12 cellular contexts compared by ENCODE assay signal in the genomic region with DNA sequence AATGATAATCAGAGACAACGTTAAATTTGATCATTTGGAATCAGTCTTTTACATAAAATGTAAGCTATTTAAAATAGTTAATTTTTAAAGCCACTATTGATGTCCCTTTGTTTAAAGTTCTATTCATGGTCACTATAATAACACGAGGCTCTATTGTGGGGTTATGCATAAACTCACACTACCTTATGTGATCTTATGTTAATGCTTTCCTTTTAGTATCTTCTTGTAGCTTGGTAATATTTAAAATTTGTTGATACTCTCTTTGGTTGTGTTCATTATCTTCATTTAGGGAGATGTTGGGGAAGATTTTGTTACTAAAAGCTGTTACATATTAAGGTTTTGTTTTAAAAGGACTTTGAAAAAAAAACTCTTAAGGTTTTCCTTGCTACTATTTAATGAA. TPM values are rescaled to one million over a fixed set of nuclear protein-coding genes. Genes with fewer than 3 reads are reported as not detected.
DNase-seq lines count a peak whose midpoint lies in the region; ATAC-seq, FAIRE-seq and TF ChIP-seq lines count a peak whose summit lies in the region.
"Had no signal": no experiment of that assay in that cellular context is flagged by ENCODE, and none has a peak within 500 bp of the region (broad histone marks: within the 10 kb centered on the region; RNA-seq: fewer than 3 reads in every experiment).

No MANE protein-coding gene starts in this region.

- H3K27ac ChIP-seq in VCaP (peak overlapping the region; percentile 67; the same call in 1 of the 2 replicates), keratinocyte (ENCODE audit: control insufficient read depth, insufficient read depth, low read length) (no peak overlapping the region), temporal lobe (ENCODE audit: low read depth, low read length) (peak overlapping the region; percentile 89), aorta (ENCODE audit: low read depth in 1 of 2, low read length in 2 of 2) (no peak overlapping the region)
- H3K27ac ChIP-seq: BLaER1 treated with 17β-estradiol and CSF1 and Interleukin-3, amounts not matched to agents 10 nM and 100 nM; body of pancreas had no signal

- peak overlapping the region; percentile 95 for H3K4me2 ChIP-seq in keratinocyte (ENCODE audit: control insufficient read depth, extremely low read depth, insufficient read depth, low read depth, low read length)

- no peak for DNase-seq in activated T-cell treated with anti-CD3 and anti-CD28 coated beads, Interleukin-2, amount 50 U/mL, for 4 hours
- DNase-seq in activated T-cell treated with anti-CD3 and anti-CD28 coated beads for 4 hours, result no peak
- no peak for DNase-seq in keratinocyte (ENCODE audit: low read depth, low spot score)
- DNase-seq in stimulated activated CD4-positive, alpha-beta T cell treated with anti-CD3 and anti-CD28 coated beads, Interleukin-1b, Interleukin-23, amount 100 ng/mL, for 48 hours, result no peak
- DNase-seq in aorta, result no peak
- DNase-seq: body of pancreas, HCEC 1CT had no signal

- TF ChIP-seq CTCF in VCaP (conservative IDR thresholded peaks at IDR 0.05), result no peak
- no peak for TF ChIP-seq CTCF in keratinocyte (optimal IDR thresholded peaks at IDR 0.05 in 1 of 3, IDR thresholded peaks at IDR 0.05 in 1 of 3, conservative IDR thresholded peaks at IDR 0.05 in 1 of 3; ENCODE audit: extremely low read depth in 1 of 3, insufficient read depth in 2 of 3, low read length in 3 of 3)

- H3K27me3 Mint-ChIP-seq in activated T-cell treated with anti-CD3 and anti-CD28 coated beads, Interleukin-2, amount 50 U/mL, for 4 hours (ENCODE audit: low read depth), result no peaks in the 10 kb centered on the region

- no peaks in the 10 kb centered on the region for H3K9me3 Mint-ChIP-seq in activated T-cell treated with anti-CD3 and anti-CD28 coated beads, Interleukin-2, amount 50 U/mL, for 4 hours

- dilution Hi-C loops in keratinocyte (cut with MboI; ENCODE audit: extremely low pct_ligation_motif_present, low sequenced_read_pairs), result no loop called here

- H4K20me1 ChIP-seq in keratinocyte (ENCODE audit: control insufficient read depth, extremely low read depth, insufficient read depth, low read length), result peaks cover 4% of the 10 kb centered on the region

- no peaks in the 10 kb centered on the region for H3K27me3 ChIP-seq in keratinocyte (ENCODE audit: control insufficient read depth, extremely low read depth, insufficient read depth, low read length)
- H3K27me3 ChIP-seq in aorta (ENCODE audit: control insufficient read depth in 1 of 2, insufficient read depth in 2 of 2, low read length in 1 of 2), result no peaks in the 10 kb centered on the region
- H3K27me3 ChIP-seq: BLaER1 treated with 17β-estradiol and CSF1 and Interleukin-3, amounts not matched to agents 10 nM and 100 nM; body of pancreas had no signal

- H3K9ac ChIP-seq in keratinocyte (ENCODE audit: control insufficient read depth, extremely low read depth, insufficient read depth, low read length), result no peak overlapping the region
- H3K9ac ChIP-seq: BLaER1 treated with 17β-estradiol and CSF1 and Interleukin-3, amounts not matched to agents 10 nM and 100 nM had no signal

- H3K4me1 Mint-ChIP-seq in activated T-cell treated with anti-CD3 and anti-CD28 coated beads, Interleukin-2, amount 50 U/mL, for 4 hours (ENCODE audit: low read depth), result peaks cover 55% of the 10 kb centered on the region

- peaks cover 15% of the 10 kb centered on the region for H3K4me1 ChIP-seq in keratinocyte (ENCODE audit: control insufficient read depth, extremely low read depth, insufficient read depth, low read length)
- H3K4me1 ChIP-seq in aorta (ENCODE audit: control insufficient read depth in 1 of 2, insufficient read depth in 2 of 2, low read length in 2 of 2), result peaks cover 3 to 11% of the 10 kb centered on the region in 2 donors

- no peak overlapping the region for H3K4me3 ChIP-seq in keratinocyte (ENCODE audit: control insufficient read depth in 2 of 3, extremely low read depth in 1 of 3, insufficient read depth in 2 of 3, low read depth in 1 of 3, low read length in 3 of 3)
- H3K4me3 ChIP-seq in aorta (ENCODE audit: low read length in 2 of 2), result no peak overlapping the region
- H3K4me3 ChIP-seq: BLaER1 treated with 17β-estradiol and CSF1 and Interleukin-3, amounts not matched to agents 10 nM and 100 nM; body of pancreas had no signal

- H3K36me3 ChIP-seq in keratinocyte (ENCODE audit: control insufficient read depth in 2 of 2, extremely low read depth in 1 of 2, insufficient read depth in 2 of 2, low read length in 2 of 2), result no peaks in the 10 kb centered on the region
- H3K36me3 ChIP-seq in aorta (ENCODE audit: control insufficient read depth in 1 of 2, insufficient read depth in 2 of 2, low read length in 1 of 2), result no peaks in the 10 kb centered on the region

- FAIRE-seq in keratinocyte (lab: Jason Lieb, UNC), result no peak

- H3K9me1 ChIP-seq in keratinocyte (ENCODE audit: control insufficient read depth, extremely low read depth, insufficient read depth, low read length), result no peaks in the 10 kb centered on the region

- no peaks in the 10 kb centered on the region for H3K9me3 ChIP-seq in keratinocyte (ENCODE audit: control insufficient read depth, low read depth, low read length)
- H3K9me3 ChIP-seq in aorta (ENCODE audit: control insufficient read depth, low read length), result no peaks in the 10 kb centered on the region
- H3K9me3 ChIP-seq: body of pancreas had no signal

- H3K36me3 Mint-ChIP-seq in activated T-cell treated with anti-CD3 and anti-CD28 coated beads, Interleukin-2, amount 50 U/mL, for 4 hours (ENCODE audit: insufficient read depth), result no peaks in the 10 kb centered on the region

- no peak for ATAC-seq in activated T-cell treated with anti-CD3 and anti-CD28 coated beads, Interleukin-2, amount 50 U/mL, for 4 hours
- ATAC-seq in GM18502 (IDR thresholded peaks at IDR 0.05; ENCODE audit: poor library complexity, unreplicated experiment), result no peak
- no peak for ATAC-seq in aorta (ENCODE audit: low FRiP score)
- ATAC-seq: body of pancreas had no signal

- H2AFZ ChIP-seq in keratinocyte (ENCODE audit: control insufficient read depth, low read length), result no peak overlapping the region

- intact Hi-C loops in aorta (cut with DNase I), result no loop called here

- 39 to 60% methylated on average over 2 of the region's 2 CpGs for WGBS in aorta, 2 donors

- peaks cover 61% of the 10 kb centered on the region for H3K79me2 ChIP-seq in keratinocyte (ENCODE audit: control insufficient read depth, insufficient read depth, low read length)

- H3K4me3 Mint-ChIP-seq in activated T-cell treated with anti-CD3 and anti-CD28 coated beads, Interleukin-2, amount 50 U/mL, for 4 hours, result peak overlapping the region; percentile 73

RNA-seq across cellular contexts. Expression of a gene that starts 1.2 kb away (rescaled TPM):
- under 1 TPM; 0.13 to 0.68 (median 0.50) TPM for total RNA-seq in activated T-cell treated with anti-CD3 and anti-CD28 coated beads, Interleukin-2, amount 50 U/mL, for 4 hours
- polyA plus RNA-seq in keratinocyte (not detected in 3 replicates), aorta (under 1 TPM; 0.28 to 0.50 TPM)
- polyA plus RNA-seq in keratinocyte (2011; ENCODE audit: low read depth), result not detected
- not detected in 2 replicates for polyA plus RNA-seq in keratinocyte (2011; cell fraction: cytosol; rRNA removed)
- polyA plus RNA-seq in keratinocyte (2011; cell fraction: nucleus; rRNA removed), result not detected in 2 replicates
- polyA plus RNA-seq in keratinocyte (2012; ENCODE audit: low replicate concordance), result 0.14 TPM in 1 of 2 replicates, not detected in the other
- not detected in 3 replicates for polyA minus RNA-seq in keratinocyte
- not detected for polyA minus RNA-seq in keratinocyte (2011; cell fraction: cytosol; rRNA and poly(A)+ RNA removed)
- polyA minus RNA-seq in keratinocyte (2011; cell fraction: nucleus; rRNA and poly(A)+ RNA removed), result not detected in 2 replicates
- total RNA-seq in temporal lobe (71.5 TPM), aorta (under 1 TPM; 0.16 to 0.51 TPM)
- total RNA-seq: NCI-H460 had no signal

Comparison
In these comparisons a context has a peak if more than half of its experiments do, and no peak if none do; other contexts are left out.
1. H3K27ac ChIP-seq: peak in VCaP (single experiment) and temporal lobe (single experiment); none in keratinocyte (single experiment) and aorta (0 of 2).
2. RNA of a gene that starts 1.2 kb away (total RNA-seq): 71.5 TPM in temporal lobe (single experiment); 0.16 to 0.51 TPM in aorta and 0.13 to 0.68 TPM in activated T-cell treated with anti-CD3 and anti-CD28 coated beads, Interleukin-2, amount 50 U/mL, for 4 hours; every median in the first group is over 10 times any median in the second.